1 cellular context compared by ENCODE assay signal in genomic region chr9:126664893-126665695, GRCh38.
TF ChIP-seq lines count a peak whose summit lies in the region.

No MANE protein-coding gene starts in this region.

TF ChIP-seq in H1, 55 proteins besides CTCF, POLR2A, EP300 and RAD21:
- TF ChIP-seq SIN3A (conservative IDR thresholded peaks at IDR 0.05 in 1 of 2, IDR thresholded peaks at IDR 0.05 in 1 of 2; ENCODE audit: low read depth in 1 of 2, low read length in 2 of 2) = peak; percentile 56 to 84; a peak in 2 of 4 replicates
- no peak for TF ChIP-seq MAFK (IDR thresholded peaks at IDR 0.05; ENCODE audit: low read depth, low read length)
- no peak for TF ChIP-seq BCL11A (IDR thresholded peaks at IDR 0.05; ENCODE audit: low read depth in 2 of 2, low read length in 2 of 2)
- TF ChIP-seq CHD2 (IDR thresholded peaks at IDR 0.05; ENCODE audit: low read length) = 0 out of 2 replicates have a peak, but pooled peaks have one; percentile 26
- no peak for TF ChIP-seq JUN (IDR thresholded peaks at IDR 0.05; ENCODE audit: low read depth, low read length)
- no peak for TF ChIP-seq HDAC6 (IDR thresholded peaks at IDR 0.05; ENCODE audit: low read depth, low read length)
- 0 out of 2 replicates have a peak, but pooled peaks have one; percentile 9 for TF ChIP-seq CREB1 (IDR thresholded peaks at IDR 0.05)
- TF ChIP-seq, protein P1, sequence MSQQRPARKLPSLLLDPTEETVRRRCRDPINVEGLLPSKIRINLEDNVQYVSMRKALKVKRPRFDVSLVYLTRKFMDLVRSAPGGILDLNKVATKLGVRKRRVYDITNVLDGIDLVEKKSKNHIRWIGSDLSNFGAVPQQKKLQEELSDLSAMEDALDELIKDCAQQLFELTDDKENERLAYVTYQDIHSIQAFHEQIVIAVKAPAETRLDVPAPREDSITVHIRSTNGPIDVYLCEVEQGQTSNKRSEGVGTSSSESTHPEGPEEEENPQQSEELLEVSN (IDR thresholded peaks at IDR 0.05) = no peak
- peak; percentile 87 for TF ChIP-seq TEAD4 (IDR thresholded peaks at IDR 0.05; ENCODE audit: low read depth, low read length)
- no peak for TF ChIP-seq FOSL1 (IDR thresholded peaks at IDR 0.05; ENCODE audit: insufficient read depth, low read depth, low read length)
- no peak; the same call in 1 of the 2 replicates for TF ChIP-seq KDM1A (IDR thresholded peaks at IDR 0.05; ENCODE audit: borderline replicate concordance, low read length)
- no peak for TF ChIP-seq CBX8 (IDR thresholded peaks at IDR 0.05; ENCODE audit: borderline replicate concordance, low read depth, low read length)
- 0 out of 2 replicates have a peak, but pooled peaks have one; percentile 42 for TF ChIP-seq TAF1 (IDR thresholded peaks at IDR 0.05; ENCODE audit: low read depth, low read length)
- no peak for TF ChIP-seq CEBPB (IDR thresholded peaks at IDR 0.05; ENCODE audit: low read depth, low read length)
- peak; percentile 77; the same call in 1 of the 2 replicates for TF ChIP-seq SP1 (IDR thresholded peaks at IDR 0.05; ENCODE audit: low read depth, low read length)
- TF ChIP-seq RBBP5 (IDR thresholded peaks at IDR 0.05; ENCODE audit: borderline replicate concordance, low read depth, low read length) = no peak; the same call in 1 of the 2 replicates
- no peak for TF ChIP-seq SAP30 (IDR thresholded peaks at IDR 0.05; ENCODE audit: insufficient read depth, insufficient replicate concordance, low read length)
- no peak for TF ChIP-seq ATF3 (IDR thresholded peaks at IDR 0.05; ENCODE audit: insufficient read depth, low read depth, low read length)
- peak; percentile 45 for TF ChIP-seq NANOG (IDR thresholded peaks at IDR 0.05; ENCODE audit: insufficient read depth, low read depth, low read length, poor library complexity, severe bottlenecking)
- no peak for TF ChIP-seq EZH2 (IDR thresholded peaks at IDR 0.05; ENCODE audit: low read depth, low read length, severe bottlenecking)
- no peak for TF ChIP-seq JUND (IDR thresholded peaks at IDR 0.05; ENCODE audit: low read length)
- TF ChIP-seq CHD1 (IDR thresholded peaks at IDR 0.05; ENCODE audit: low read depth, low read length) = no peak
- no peak for TF ChIP-seq SRF (IDR thresholded peaks at IDR 0.05; ENCODE audit: low read depth, low read length)
- TF ChIP-seq HDAC2 (IDR thresholded peaks at IDR 0.05; ENCODE audit: borderline replicate concordance in 1 of 2, low read depth in 2 of 2, low read length in 2 of 2) = no peak
- TF ChIP-seq NRF1 (IDR thresholded peaks at IDR 0.05; ENCODE audit: low read depth, low read length) = no peak
- no peak for TF ChIP-seq POLR2AphosphoS5 (IDR thresholded peaks at IDR 0.05; ENCODE audit: low read depth, low read length)
- TF ChIP-seq KDM5A (IDR thresholded peaks at IDR 0.05; ENCODE audit: low read length) = no peak
- no peak for TF ChIP-seq CTBP2 (IDR thresholded peaks at IDR 0.05; ENCODE audit: borderline replicate concordance, insufficient read depth, insufficient read length, low read length)
- TF ChIP-seq SUZ12 (IDR thresholded peaks at IDR 0.05; ENCODE audit: low read length) = no peak
- peak; percentile 94 for TF ChIP-seq EGR1 (IDR thresholded peaks at IDR 0.05; ENCODE audit: borderline replicate concordance, low read depth, low read length)
- no peak for TF ChIP-seq BRCA1 (IDR thresholded peaks at IDR 0.05; ENCODE audit: low read depth, low read length)
- TF ChIP-seq RXRA (IDR thresholded peaks at IDR 0.05; ENCODE audit: insufficient read depth, low read depth, low read length) = 0 out of 2 replicates have a peak, but pooled peaks have one; percentile 27
- no peak for TF ChIP-seq ZNF274 (IDR thresholded peaks at IDR 0.05; ENCODE audit: borderline replicate concordance, extremely low read depth, low read length)
- TF ChIP-seq, protein P2, sequence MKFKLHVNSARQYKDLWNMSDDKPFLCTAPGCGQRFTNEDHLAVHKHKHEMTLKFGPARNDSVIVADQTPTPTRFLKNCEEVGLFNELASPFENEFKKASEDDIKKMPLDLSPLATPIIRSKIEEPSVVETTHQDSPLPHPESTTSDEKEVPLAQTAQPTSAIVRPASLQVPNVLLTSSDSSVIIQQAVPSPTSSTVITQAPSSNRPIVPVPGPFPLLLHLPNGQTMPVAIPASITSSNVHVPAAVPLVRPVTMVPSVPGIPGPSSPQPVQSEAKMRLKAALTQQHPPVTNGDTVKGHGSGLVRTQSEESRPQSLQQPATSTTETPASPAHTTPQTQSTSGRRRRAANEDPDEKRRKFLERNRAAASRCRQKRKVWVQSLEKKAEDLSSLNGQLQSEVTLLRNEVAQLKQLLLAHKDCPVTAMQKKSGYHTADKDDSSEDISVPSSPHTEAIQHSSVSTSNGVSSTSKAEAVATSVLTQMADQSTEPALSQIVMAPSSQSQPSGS (IDR thresholded peaks at IDR 0.05; ENCODE audit: low read length) = no peak
- no peak for TF ChIP-seq BACH1 (IDR thresholded peaks at IDR 0.05; ENCODE audit: low read length)
- TF ChIP-seq SIRT6 (IDR thresholded peaks at IDR 0.05; ENCODE audit: low read length) = no peak
- TF ChIP-seq POU5F1 (IDR thresholded peaks at IDR 0.05; ENCODE audit: low read depth, low read length) = no peak
- no peak for TF ChIP-seq RFX5 (IDR thresholded peaks at IDR 0.05; ENCODE audit: borderline replicate concordance, low read depth, low read length)
- TF ChIP-seq YY1 (IDR thresholded peaks at IDR 0.05; ENCODE audit: low read depth, low read length) = peak; percentile 92
- no peak for TF ChIP-seq TBP (IDR thresholded peaks at IDR 0.05; ENCODE audit: low read depth, low read length)
- no peak for TF ChIP-seq KDM4A (IDR thresholded peaks at IDR 0.05; ENCODE audit: low read depth, low read length, severe bottlenecking)
- no peak for TF ChIP-seq SP2 (IDR thresholded peaks at IDR 0.05; ENCODE audit: low read length)
- TF ChIP-seq ASH2L (IDR thresholded peaks at IDR 0.05; ENCODE audit: low read length) = peak; percentile 83
- TF ChIP-seq CBX5 (IDR thresholded peaks at IDR 0.05; ENCODE audit: low read depth, low read length) = no peak
- TF ChIP-seq RNF2 (IDR thresholded peaks at IDR 0.05; ENCODE audit: borderline replicate concordance, low read depth, low read length, missing control alignments, poor library complexity, severe bottlenecking) = no peak
- TF ChIP-seq TAF7 (optimal IDR thresholded peaks at IDR 0.05; ENCODE audit: borderline replicate concordance, low read depth, low read length) = peak; percentile 59
- TF ChIP-seq, protein P3, sequence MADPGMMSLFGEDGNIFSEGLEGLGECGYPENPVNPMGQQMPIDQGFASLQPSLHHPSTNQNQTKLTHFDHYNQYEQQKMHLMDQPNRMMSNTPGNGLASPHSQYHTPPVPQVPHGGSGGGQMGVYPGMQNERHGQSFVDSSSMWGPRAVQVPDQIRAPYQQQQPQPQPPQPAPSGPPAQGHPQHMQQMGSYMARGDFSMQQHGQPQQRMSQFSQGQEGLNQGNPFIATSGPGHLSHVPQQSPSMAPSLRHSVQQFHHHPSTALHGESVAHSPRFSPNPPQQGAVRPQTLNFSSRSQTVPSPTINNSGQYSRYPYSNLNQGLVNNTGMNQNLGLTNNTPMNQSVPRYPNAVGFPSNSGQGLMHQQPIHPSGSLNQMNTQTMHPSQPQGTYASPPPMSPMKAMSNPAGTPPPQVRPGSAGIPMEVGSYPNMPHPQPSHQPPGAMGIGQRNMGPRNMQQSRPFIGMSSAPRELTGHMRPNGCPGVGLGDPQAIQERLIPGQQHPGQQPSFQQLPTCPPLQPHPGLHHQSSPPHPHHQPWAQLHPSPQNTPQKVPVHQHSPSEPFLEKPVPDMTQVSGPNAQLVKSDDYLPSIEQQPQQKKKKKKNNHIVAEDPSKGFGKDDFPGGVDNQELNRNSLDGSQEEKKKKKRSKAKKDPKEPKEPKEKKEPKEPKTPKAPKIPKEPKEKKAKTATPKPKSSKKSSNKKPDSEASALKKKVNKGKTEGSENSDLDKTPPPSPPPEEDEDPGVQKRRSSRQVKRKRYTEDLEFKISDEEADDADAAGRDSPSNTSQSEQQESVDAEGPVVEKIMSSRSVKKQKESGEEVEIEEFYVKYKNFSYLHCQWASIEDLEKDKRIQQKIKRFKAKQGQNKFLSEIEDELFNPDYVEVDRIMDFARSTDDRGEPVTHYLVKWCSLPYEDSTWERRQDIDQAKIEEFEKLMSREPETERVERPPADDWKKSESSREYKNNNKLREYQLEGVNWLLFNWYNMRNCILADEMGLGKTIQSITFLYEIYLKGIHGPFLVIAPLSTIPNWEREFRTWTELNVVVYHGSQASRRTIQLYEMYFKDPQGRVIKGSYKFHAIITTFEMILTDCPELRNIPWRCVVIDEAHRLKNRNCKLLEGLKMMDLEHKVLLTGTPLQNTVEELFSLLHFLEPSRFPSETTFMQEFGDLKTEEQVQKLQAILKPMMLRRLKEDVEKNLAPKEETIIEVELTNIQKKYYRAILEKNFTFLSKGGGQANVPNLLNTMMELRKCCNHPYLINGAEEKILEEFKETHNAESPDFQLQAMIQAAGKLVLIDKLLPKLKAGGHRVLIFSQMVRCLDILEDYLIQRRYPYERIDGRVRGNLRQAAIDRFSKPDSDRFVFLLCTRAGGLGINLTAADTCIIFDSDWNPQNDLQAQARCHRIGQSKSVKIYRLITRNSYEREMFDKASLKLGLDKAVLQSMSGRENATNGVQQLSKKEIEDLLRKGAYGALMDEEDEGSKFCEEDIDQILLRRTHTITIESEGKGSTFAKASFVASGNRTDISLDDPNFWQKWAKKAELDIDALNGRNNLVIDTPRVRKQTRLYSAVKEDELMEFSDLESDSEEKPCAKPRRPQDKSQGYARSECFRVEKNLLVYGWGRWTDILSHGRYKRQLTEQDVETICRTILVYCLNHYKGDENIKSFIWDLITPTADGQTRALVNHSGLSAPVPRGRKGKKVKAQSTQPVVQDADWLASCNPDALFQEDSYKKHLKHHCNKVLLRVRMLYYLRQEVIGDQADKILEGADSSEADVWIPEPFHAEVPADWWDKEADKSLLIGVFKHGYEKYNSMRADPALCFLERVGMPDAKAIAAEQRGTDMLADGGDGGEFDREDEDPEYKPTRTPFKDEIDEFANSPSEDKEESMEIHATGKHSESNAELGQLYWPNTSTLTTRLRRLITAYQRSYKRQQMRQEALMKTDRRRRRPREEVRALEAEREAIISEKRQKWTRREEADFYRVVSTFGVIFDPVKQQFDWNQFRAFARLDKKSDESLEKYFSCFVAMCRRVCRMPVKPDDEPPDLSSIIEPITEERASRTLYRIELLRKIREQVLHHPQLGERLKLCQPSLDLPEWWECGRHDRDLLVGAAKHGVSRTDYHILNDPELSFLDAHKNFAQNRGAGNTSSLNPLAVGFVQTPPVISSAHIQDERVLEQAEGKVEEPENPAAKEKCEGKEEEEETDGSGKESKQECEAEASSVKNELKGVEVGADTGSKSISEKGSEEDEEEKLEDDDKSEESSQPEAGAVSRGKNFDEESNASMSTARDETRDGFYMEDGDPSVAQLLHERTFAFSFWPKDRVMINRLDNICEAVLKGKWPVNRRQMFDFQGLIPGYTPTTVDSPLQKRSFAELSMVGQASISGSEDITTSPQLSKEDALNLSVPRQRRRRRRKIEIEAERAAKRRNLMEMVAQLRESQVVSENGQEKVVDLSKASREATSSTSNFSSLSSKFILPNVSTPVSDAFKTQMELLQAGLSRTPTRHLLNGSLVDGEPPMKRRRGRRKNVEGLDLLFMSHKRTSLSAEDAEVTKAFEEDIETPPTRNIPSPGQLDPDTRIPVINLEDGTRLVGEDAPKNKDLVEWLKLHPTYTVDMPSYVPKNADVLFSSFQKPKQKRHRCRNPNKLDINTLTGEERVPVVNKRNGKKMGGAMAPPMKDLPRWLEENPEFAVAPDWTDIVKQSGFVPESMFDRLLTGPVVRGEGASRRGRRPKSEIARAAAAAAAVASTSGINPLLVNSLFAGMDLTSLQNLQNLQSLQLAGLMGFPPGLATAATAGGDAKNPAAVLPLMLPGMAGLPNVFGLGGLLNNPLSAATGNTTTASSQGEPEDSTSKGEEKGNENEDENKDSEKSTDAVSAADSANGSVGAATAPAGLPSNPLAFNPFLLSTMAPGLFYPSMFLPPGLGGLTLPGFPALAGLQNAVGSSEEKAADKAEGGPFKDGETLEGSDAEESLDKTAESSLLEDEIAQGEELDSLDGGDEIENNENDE (IDR thresholded peaks at IDR 0.05; ENCODE audit: insufficient replicate concordance, low read length) = no peak
- no peak for TF ChIP-seq SIX5 (IDR thresholded peaks at IDR 0.05; ENCODE audit: low read depth, low read length)
- no peak for TF ChIP-seq SP4 (IDR thresholded peaks at IDR 0.05; ENCODE audit: low read length)
- TF ChIP-seq TCF12 (IDR thresholded peaks at IDR 0.05; ENCODE audit: low read depth, low read length) = peak; percentile 48; the same call in 1 of the 2 replicates
- no peak for TF ChIP-seq GABPA (IDR thresholded peaks at IDR 0.05; ENCODE audit: borderline replicate concordance, insufficient read depth, low read length)
- TF ChIP-seq GTF2F1 (IDR thresholded peaks at IDR 0.05; ENCODE audit: borderline replicate concordance, low read depth, low read length) = no peak
- TF ChIP-seq, protein P4, sequence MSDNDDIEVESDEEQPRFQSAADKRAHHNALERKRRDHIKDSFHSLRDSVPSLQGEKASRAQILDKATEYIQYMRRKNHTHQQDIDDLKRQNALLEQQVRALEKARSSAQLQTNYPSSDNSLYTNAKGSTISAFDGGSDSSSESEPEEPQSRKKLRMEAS (IDR thresholded peaks at IDR 0.05) = peak; percentile 61; the same call in 1 of the 2 replicates
- TF ChIP-seq PHF8 (conservative IDR thresholded peaks at IDR 0.05; ENCODE audit: low read depth, low read length) = no peak
- no peak for TF ChIP-seq USF2 (IDR thresholded peaks at IDR 0.05; ENCODE audit: low read length)
